ENCODE assay signal across 8 cellular contexts in the genomic region with DNA sequence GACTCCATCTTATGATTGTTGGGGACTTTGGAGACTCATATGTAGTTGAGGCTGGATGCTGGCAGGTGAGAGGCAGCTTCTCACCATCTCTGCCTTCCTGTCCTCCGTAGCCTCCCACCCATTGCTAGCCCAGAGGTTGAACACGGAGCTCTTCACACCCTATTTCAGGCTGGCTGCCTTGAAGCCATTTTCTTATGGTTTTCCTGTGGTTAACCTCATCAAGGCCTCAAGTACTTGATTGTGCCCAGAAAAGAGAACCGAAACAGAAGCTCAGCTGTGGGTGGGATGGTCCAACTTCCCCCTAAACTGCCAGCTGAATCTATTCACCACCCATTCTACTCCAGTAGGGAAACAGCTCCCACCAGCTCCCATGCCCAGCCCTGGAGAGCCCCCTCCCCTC.
A peak's percentile ranks its signal among the peaks of the same experiment; 100 is the strongest.
DNase-seq lines count a peak whose midpoint lies in the region; ATAC-seq and TF ChIP-seq lines count a peak whose summit lies in the region.

No MANE protein-coding gene starts in this region.

- H3K27ac Mint-ChIP-seq in activated T-helper 17 cell treated with anti-CD3 and anti-CD28 coated beads, Interleukin-2, amount 50 U/mL, for 72 hours: peak overlapping the region; percentile 11
- peak overlapping the region; percentile 41 for H3K27ac Mint-ChIP-seq in stimulated activated effector memory CD8-positive, alpha-beta T cell treated with anti-CD3 and anti-CD28 coated beads, Interleukin-12 subunit alpha, Interleukin-12 subunit beta, amount 100 ng/mL, for 72 hours

- BruUV-seq in PC-3 (replicated peaks; lab: Mats Ljungman, UMichigan): no TSS peak

- no peak overlapping the region for H3K9ac ChIP-seq in PC-3 (ENCODE audit: low read length)

- no peaks in the 10 kb centered on the region for H3K27me3 ChIP-seq in PC-3 (ENCODE audit: low read length)
- H3K27me3 ChIP-seq in esophagus squamous epithelium: peaks cover 0 to 34% (median 0%) of the 10 kb centered on the region in 4 donors

- peaks cover 53% of the 10 kb centered on the region for H3K27me3 Mint-ChIP-seq in activated T-helper 17 cell treated with anti-CD3 and anti-CD28 coated beads, Interleukin-2, amount 50 U/mL, for 72 hours

- peaks cover 8% of the 10 kb centered on the region for H3K4me1 Mint-ChIP-seq in activated T-helper 17 cell treated with anti-CD3 and anti-CD28 coated beads, Interleukin-2, amount 50 U/mL, for 72 hours
- H3K4me1 Mint-ChIP-seq in stimulated activated effector memory CD8-positive, alpha-beta T cell treated with anti-CD3 and anti-CD28 coated beads, Interleukin-12 subunit alpha, Interleukin-12 subunit beta, amount 100 ng/mL, for 72 hours: peaks cover 41% of the 10 kb centered on the region

- CTCF ChIA-PET in PC-3 (lab: Charles Lee): no interaction called here

- no peaks in the 10 kb centered on the region for H3K36me3 Mint-ChIP-seq in activated T-helper 17 cell treated with anti-CD3 and anti-CD28 coated beads, Interleukin-2, amount 50 U/mL, for 72 hours (ENCODE audit: low read depth)
- H3K36me3 Mint-ChIP-seq in stimulated activated effector memory CD8-positive, alpha-beta T cell treated with anti-CD3 and anti-CD28 coated beads, Interleukin-12 subunit alpha, Interleukin-12 subunit beta, amount 100 ng/mL, for 72 hours: peaks cover 9% of the 10 kb centered on the region

- no peaks in the 10 kb centered on the region for H3K9me3 Mint-ChIP-seq in activated T-helper 17 cell treated with anti-CD3 and anti-CD28 coated beads, Interleukin-2, amount 50 U/mL, for 72 hours
- no peaks in the 10 kb centered on the region for H3K9me3 Mint-ChIP-seq in stimulated activated effector memory CD8-positive, alpha-beta T cell treated with anti-CD3 and anti-CD28 coated beads, Interleukin-12 subunit alpha, Interleukin-12 subunit beta, amount 100 ng/mL, for 72 hours

- POLR2A ChIA-PET in PC-3 (lab: Charles Lee; ENCODE audit: unreplicated experiment): no interaction called here

- no peaks in the 10 kb centered on the region for H3F3A ChIP-seq in PC-3 (ENCODE audit: low read length, unreplicated experiment)

- H3K36me3 ChIP-seq in PC-3 (ENCODE audit: low read depth, low read length) (no peaks in the 10 kb centered on the region), esophagus squamous epithelium (no peaks in the 10 kb centered on the region)

- 40 to 72% methylated on average over 3 of the region's 3 CpGs for WGBS in esophagus squamous epithelium, 2 donors

- H2AFZ ChIP-seq in PC-3 (ENCODE audit: low read length): no peak overlapping the region

- no peak overlapping the region for H3K4me3 ChIP-seq in PC-3 (ENCODE audit: low read length)
- H3K4me3 ChIP-seq in esophagus squamous epithelium: no peak overlapping the region

- no peaks in the 10 kb centered on the region for H4K20me1 ChIP-seq in PC-3 (ENCODE audit: low read length)

- no peak for TF ChIP-seq POLR2A in esophagus squamous epithelium (IDR thresholded peaks at IDR 0.05)

- no peak overlapping the region for H3K27ac ChIP-seq in PC-3 (ENCODE audit: low read length)
- H3K27ac ChIP-seq in esophagus squamous epithelium: no peak overlapping the region

- H3K9me3 ChIP-seq in PC-3 (ENCODE audit: low read length) (no peaks in the 10 kb centered on the region), esophagus squamous epithelium (no peaks in the 10 kb centered on the region)

- ATAC-seq in GM21526 (IDR thresholded peaks at IDR 0.05; ENCODE audit: low FRiP score, unreplicated experiment) (peak; percentile 99), PC-3 (no peak)
- ATAC-seq in activated T-helper 17 cell treated with anti-CD3 and anti-CD28 coated beads, Interleukin-2, amount 50 U/mL, for 72 hours (replicated peaks): peak; percentile 88
- ATAC-seq in stimulated activated effector memory CD8-positive, alpha-beta T cell treated with anti-CD3 and anti-CD28 coated beads, Interleukin-12 subunit alpha, Interleukin-12 subunit beta, amount 100 ng/mL, for 72 hours: peak; percentile 93

- H3K4me1 ChIP-seq in PC-3 (ENCODE audit: insufficient read depth, low read length) (no peaks in the 10 kb centered on the region), esophagus squamous epithelium (peaks cover 0 to 6% (median 0%) of the 10 kb centered on the region in 3 donors)

- DNase-seq in GM10266 (ENCODE audit: extremely low spot score) (peak; percentile 71), KG1 (lab: John Stamatoyannopoulos, UW) (peak; percentile 66), PC-3 (no peak), esophagus squamous epithelium (lab: John Stamatoyannopoulos, UW) (no peak), NCI-H2196 (lab: John Stamatoyannopoulos, UW; ENCODE audit: unreplicated experiment) (no peak)
- peak; percentile 10 to 65 for DNase-seq in stimulated activated effector memory CD8-positive, alpha-beta T cell treated with anti-CD3 and anti-CD28 coated beads, Interleukin-12 subunit alpha, Interleukin-12 subunit beta, amount 100 ng/mL, for 72 hours (ENCODE audit: low spot score in 2 of 2)

- H3K9me2 ChIP-seq in PC-3 (replicated peaks; ENCODE audit: low read length): no peaks in the 10 kb centered on the region

- TF ChIP-seq CTCF in GM10266 (IDR thresholded peaks at IDR 0.05; ENCODE audit: control insufficient read depth, insufficient read depth, low read depth, missing control alignments) (no peak), PC-3 (conservative IDR thresholded peaks at IDR 0.05; ENCODE audit: low read depth, low read length) (no peak), esophagus squamous epithelium (IDR thresholded peaks at IDR 0.05) (no peak)

- no peak overlapping the region for H3K4me2 ChIP-seq in PC-3 (ENCODE audit: low read length)

- no peaks in the 10 kb centered on the region for H3K79me2 ChIP-seq in PC-3 (ENCODE audit: low read length)

- intact Hi-C loops in PC-3 (cut with micrococcal nuclease): no loop called here
- intact Hi-C loops in esophagus squamous epithelium (cut with DNase I): no loop called here

- peak overlapping the region; percentile 32 for H3K4me3 Mint-ChIP-seq in activated T-helper 17 cell treated with anti-CD3 and anti-CD28 coated beads, Interleukin-2, amount 50 U/mL, for 72 hours
- peak overlapping the region; percentile 39 for H3K4me3 Mint-ChIP-seq in stimulated activated effector memory CD8-positive, alpha-beta T cell treated with anti-CD3 and anti-CD28 coated beads, Interleukin-12 subunit alpha, Interleukin-12 subunit beta, amount 100 ng/mL, for 72 hours

Comparison
In these comparisons a context has a peak if more than half of its experiments do, and no peak if none do; other contexts are left out.
1. DNase-seq: peak in GM10266 (single experiment), KG1 (single experiment) and stimulated activated effector memory CD8-positive, alpha-beta T cell treated with anti-CD3 and anti-CD28 coated beads, Interleukin-12 subunit alpha, Interleukin-12 subunit beta, amount 100 ng/mL, for 72 hours (2 of 2); none in PC-3 (single experiment), esophagus squamous epithelium (single experiment) and NCI-H2196 (single experiment).